ENCODE assay signal across 8 cellular contexts in the genomic region with DNA sequence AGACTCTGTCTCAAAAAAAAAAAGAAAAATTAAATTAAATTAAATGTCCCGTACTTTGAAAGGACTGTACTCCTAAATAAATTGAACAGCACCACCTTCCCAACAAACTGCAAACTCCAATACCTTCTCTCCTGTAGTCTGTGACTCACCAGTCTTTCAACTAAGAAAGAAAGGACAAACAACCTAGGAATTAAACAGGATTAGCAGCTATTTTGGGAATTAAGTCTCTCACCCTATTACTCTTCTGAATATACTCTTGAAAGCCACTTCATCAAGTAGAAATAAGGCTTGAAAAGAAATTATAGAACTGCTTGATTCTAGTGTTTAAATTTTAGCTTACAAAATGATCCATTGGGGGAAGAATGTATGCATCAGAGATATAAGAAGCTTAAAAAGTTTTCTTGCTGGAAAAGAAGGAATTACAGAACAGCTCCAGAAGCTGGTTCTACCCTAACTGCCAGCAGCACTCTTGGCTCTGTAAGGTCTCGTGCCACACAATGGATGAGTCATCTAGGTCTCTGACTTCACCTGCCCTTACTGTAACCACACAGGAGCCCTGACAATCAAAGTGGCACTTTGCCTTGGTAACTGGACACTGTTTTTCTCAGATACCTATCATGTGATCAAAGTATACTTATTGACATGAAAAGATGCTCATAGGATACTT. TPM values are rescaled to one million over a fixed set of nuclear protein-coding genes. Genes with fewer than 3 reads are reported as not detected.
A peak's percentile ranks its signal among the peaks of the same experiment; 100 is the strongest.
DNase-seq lines count a peak whose midpoint lies in the region; ATAC-seq and TF ChIP-seq lines count a peak whose summit lies in the region.

No MANE protein-coding gene starts in this region.

- in situ Hi-C loops in GM13976 (cut with MboI; ENCODE audit: low sequenced_read_pairs, unreplicated experiment) = no loop called here

- H3K9me3 ChIP-seq in T-helper 17 cell (ENCODE audit: control insufficient read depth, low read length, poor library complexity, severe bottlenecking) = no peaks in the 10 kb centered on the region

- peak overlapping the region; percentile 68 for H3K4me3 Mint-ChIP-seq in T-helper 17 cell

- peaks cover 22% of the 10 kb centered on the region for H3K4me1 Mint-ChIP-seq in T-helper 17 cell

- DNase-seq in GM13976 (ENCODE audit: low spot score) = peak; percentile 49
- peak; percentile 90 for DNase-seq in HT1080 (ENCODE audit: low read depth)
- no peak for DNase-seq in T-helper 17 cell
- peak; percentile 35 for DNase-seq in effector CD4-positive, alpha-beta T cell
- DNase-seq in stimulated activated CD4-positive, alpha-beta T cell treated with anti-CD3 and anti-CD28 coated beads, Interleukin-1b, Interleukin-23, amount 100 ng/mL, for 48 hours = peak; percentile 59
- no peak for DNase-seq in GOT3 (lab: John Stamatoyannopoulos, UW)
- no peak for DNase-seq in SKM-1 (lab: John Stamatoyannopoulos, UW; ENCODE audit: unreplicated experiment)

- TF ChIP-seq CTCF in GM13976 (IDR thresholded peaks at IDR 0.05; ENCODE audit: borderline replicate concordance, control extremely low read depth, extremely low read depth, insufficient read depth, missing control alignments) = no peak

- ATAC-seq in T-helper 17 cell (peak; percentile 76), HG02970 (IDR thresholded peaks at IDR 0.05; ENCODE audit: low FRiP score, unreplicated experiment) (no peak)

- H3K27ac Mint-ChIP-seq in T-helper 17 cell = no peak overlapping the region

- H3K27me3 Mint-ChIP-seq in T-helper 17 cell = no peaks in the 10 kb centered on the region

- no peaks in the 10 kb centered on the region for H3K36me3 Mint-ChIP-seq in T-helper 17 cell (ENCODE audit: low read depth)

RNA-seq across cellular contexts. Expression of a gene that starts 57.0 kb away (rescaled TPM):
- total RNA-seq in HT1080 (2014; rRNA removed; shearing (Covaris generic)) = 15.5 and 21.6 TPM in 2 replicates
- polyA plus RNA-seq in HT1080 (2015; cell fraction: cytosol; rRNA removed) = 25.2 and 27.5 TPM in 2 replicates
- 49.1 and 50.5 TPM in 2 replicates for polyA plus RNA-seq in HT1080 (2015; cell fraction: nucleus; rRNA removed)
- total RNA-seq in T-helper 17 cell = 10 to 100 TPM; 51.6 to 57.8 TPM

RNA-seq across cellular contexts. Expression of a gene that starts 59.2 kb away (rescaled TPM):
- 53.2 and 54.5 TPM in 2 replicates for total RNA-seq in HT1080 (2014; rRNA removed; shearing (Covaris generic))
- 62.0 and 85.4 TPM in 2 replicates for polyA plus RNA-seq in HT1080 (2015; cell fraction: cytosol; rRNA removed)
- polyA plus RNA-seq in HT1080 (2015; cell fraction: nucleus; rRNA removed) = 230 and 260 TPM in 2 replicates
- 10 to 100 TPM; 10.2 to 11.6 TPM for total RNA-seq in T-helper 17 cell

Comparison
In these comparisons a context has a peak if more than half of its experiments do, and no peak if none do; other contexts are left out.
1. DNase-seq: peak in GM13976 (single experiment), HT1080 (single experiment), effector CD4-positive, alpha-beta T cell (single experiment) and stimulated activated CD4-positive, alpha-beta T cell treated with anti-CD3 and anti-CD28 coated beads, Interleukin-1b, Interleukin-23, amount 100 ng/mL, for 48 hours (single experiment); none in T-helper 17 cell (0 of 3), GOT3 (single experiment) and SKM-1 (single experiment).